In the genomic region with DNA sequence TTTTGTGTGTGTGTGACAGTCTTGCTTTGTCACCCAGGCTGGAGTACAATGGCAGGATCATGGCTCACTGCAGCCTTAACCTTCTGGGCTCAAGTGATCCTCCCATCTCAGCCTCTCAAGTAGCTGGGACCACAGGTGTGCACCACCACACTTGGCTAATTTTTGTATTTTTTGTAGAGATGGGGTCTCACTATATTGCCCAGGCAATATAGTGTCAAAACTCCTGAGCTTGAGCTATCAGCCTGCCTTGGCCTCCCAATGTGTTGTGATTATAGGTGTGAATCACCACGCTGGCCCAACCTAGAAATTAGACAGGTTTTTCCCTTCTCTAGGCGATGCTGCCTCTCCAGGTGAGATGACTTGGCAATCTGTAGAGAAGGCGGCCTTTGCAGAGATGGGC, we compare ENCODE assay signal across 1 cellular context.
TF ChIP-seq lines count a peak whose summit lies in the region.

No MANE protein-coding gene starts in this region.

TF ChIP-seq in HEK293, 187 proteins besides CTCF, POLR2A, EP300 and RAD21 (continued from another document):
- TF ChIP-seq, protein P1, sequence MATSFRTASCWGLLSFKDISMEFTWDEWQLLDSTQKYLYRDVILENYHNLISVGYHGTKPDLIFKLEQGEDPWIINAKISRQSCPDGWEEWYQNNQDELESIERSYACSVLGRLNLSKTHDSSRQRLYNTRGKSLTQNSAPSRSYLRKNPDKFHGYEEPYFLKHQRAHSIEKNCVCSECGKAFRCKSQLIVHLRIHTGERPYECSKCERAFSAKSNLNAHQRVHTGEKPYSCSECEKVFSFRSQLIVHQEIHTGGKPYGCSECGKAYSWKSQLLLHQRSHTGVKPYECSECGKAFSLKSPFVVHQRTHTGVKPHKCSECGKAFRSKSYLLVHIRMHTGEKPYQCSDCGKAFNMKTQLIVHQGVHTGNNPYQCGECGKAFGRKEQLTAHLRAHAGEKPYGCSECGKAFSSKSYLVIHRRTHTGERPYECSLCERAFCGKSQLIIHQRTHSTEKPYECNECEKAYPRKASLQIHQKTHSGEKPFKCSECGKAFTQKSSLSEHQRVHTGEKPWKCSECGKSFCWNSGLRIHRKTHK (tag by site-specific recombination; IDR thresholded peaks at IDR 0.05): peak; percentile 49; the same call in 1 of the 2 replicates
- peak; percentile 74 for TF ChIP-seq ZNF121 (tag by site-specific recombination; IDR thresholded peaks at IDR 0.05)
